26 cellular contexts compared by ENCODE assay signal in the genomic region with DNA sequence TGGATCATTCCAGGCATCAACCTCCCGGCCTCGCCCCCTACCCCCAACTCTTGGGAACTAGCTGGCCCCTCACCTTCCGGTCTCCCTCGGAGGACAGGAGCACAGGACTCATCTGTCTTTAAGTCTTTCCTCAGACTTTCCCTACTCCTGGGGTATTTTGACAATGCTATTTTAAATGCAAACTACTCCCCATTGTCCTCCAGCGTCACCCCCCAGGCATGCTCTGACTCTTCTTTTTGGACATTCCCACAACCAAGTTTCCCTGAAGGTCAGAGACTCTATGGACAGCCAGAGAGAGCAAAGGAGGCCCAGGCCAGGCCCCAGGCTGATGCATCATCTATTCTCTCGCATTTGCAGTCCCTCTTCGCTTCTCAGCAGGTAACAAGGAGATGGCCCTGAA.
"Had no signal": no experiment of that assay in that cellular context is flagged by ENCODE, and none has a peak within 500 bp of the region (broad histone marks: within the 10 kb centered on the region; RNA-seq: fewer than 3 reads in every experiment).

No MANE protein-coding gene starts in this region.

- H3K4me3 ChIP-seq: coronary artery, gastroesophageal sphincter, heart left ventricle, hepatocyte, left lung, ovary, right lobe of liver, thoracic aorta, tibial nerve, upper lobe of left lung had no signal

- H2AFZ ChIP-seq: hepatocyte had no signal

- H3K36me3 ChIP-seq: gastroesophageal sphincter, heart left ventricle, left lung, ovary, right lobe of liver, thoracic aorta, tibial nerve, upper lobe of left lung had no signal

- H3K4me3 Mint-ChIP-seq: naive thymus-derived CD4-positive, alpha-beta T cell; nephron; stimulated activated naive B cell treated with anti-CD40 and anti-IgM and Interleukin-4, amounts not matched to agents 10 μg/mL and 1 μg/mL and 100 μg/mL, for 72 hours; stimulated activated naive CD8-positive, alpha-beta T cell treated with anti-CD3 and anti-CD28 coated beads, Interleukin-15, Interleukin-2, amounts not matched to agents 100 ng/mL and 50 ng/mL, for 24 hours had no signal

- H3K27me3 Mint-ChIP-seq: stimulated activated naive B cell treated with anti-CD40 and anti-IgM and Interleukin-4, amounts not matched to agents 10 μg/mL and 1 μg/mL and 100 μg/mL, for 72 hours; stimulated activated naive CD8-positive, alpha-beta T cell treated with anti-CD3 and anti-CD28 coated beads, Interleukin-15, Interleukin-2, amounts not matched to agents 100 ng/mL and 50 ng/mL, for 24 hours had no signal

- H3K79me2 ChIP-seq: hepatocyte had no signal

- H3K9me3 ChIP-seq: gastroesophageal sphincter, ovary, right lobe of liver, thoracic aorta, tibial nerve, upper lobe of left lung had no signal

- H3K36me3 Mint-ChIP-seq: naive thymus-derived CD4-positive, alpha-beta T cell; stimulated activated naive B cell treated with anti-CD40 and anti-IgM and Interleukin-4, amounts not matched to agents 10 μg/mL and 1 μg/mL and 100 μg/mL, for 72 hours had no signal

- H3K4me1 ChIP-seq: foreskin keratinocyte, gastroesophageal sphincter, heart left ventricle, left lung, right lobe of liver, tibial nerve, upper lobe of left lung had no signal

- DNase-seq: dermis blood vessel endothelial cell; effector memory CD4-positive, alpha-beta T cell; foreskin keratinocyte; heart left ventricle; left cardiac atrium; left lung; mesenchymal stem cell; midbrain; naive thymus-derived CD4-positive, alpha-beta T cell; occipital lobe; ovary; posterior cingulate gyrus; retina; right lobe of liver; small intestine; stimulated activated CD4-positive, alpha-beta T cell treated with anti-CD3 and anti-CD28 coated beads, Interleukin-15, amount 100 ng/mL, for 24 hours; stimulated activated CD4-positive, alpha-beta T cell treated with anti-CD3 and anti-CD28 coated beads, Interleukin-2, amount 100 ng/mL, for 48 hours; stimulated activated naive B cell treated with anti-CD40 and anti-IgM and Interleukin-4, amounts not matched to agents 10 μg/mL and 1 μg/mL and 100 μg/mL, for 72 hours; upper lobe of left lung had no signal

- H3K27me3 ChIP-seq: foreskin keratinocyte, gastroesophageal sphincter, heart left ventricle, left lung, ovary, right lobe of liver, tibial nerve, upper lobe of left lung had no signal

- H3K27ac Mint-ChIP-seq: naive thymus-derived CD4-positive, alpha-beta T cell; nephron; stimulated activated naive B cell treated with anti-CD40 and anti-IgM and Interleukin-4, amounts not matched to agents 10 μg/mL and 1 μg/mL and 100 μg/mL, for 72 hours; stimulated activated naive CD8-positive, alpha-beta T cell treated with anti-CD3 and anti-CD28 coated beads, Interleukin-15, Interleukin-2, amounts not matched to agents 100 ng/mL and 50 ng/mL, for 24 hours had no signal

- H3K4me2 ChIP-seq: hepatocyte had no signal

- H3K27ac ChIP-seq: coronary artery, foreskin keratinocyte, gastroesophageal sphincter, heart left ventricle, hepatocyte, left lung, ovary, right lobe of liver, thoracic aorta, tibial nerve, upper lobe of left lung had no signal

- H3K4me1 Mint-ChIP-seq: naive thymus-derived CD4-positive, alpha-beta T cell; nephron; stimulated activated naive B cell treated with anti-CD40 and anti-IgM and Interleukin-4, amounts not matched to agents 10 μg/mL and 1 μg/mL and 100 μg/mL, for 72 hours had no signal

- H3K9me3 Mint-ChIP-seq: nephron; stimulated activated naive CD8-positive, alpha-beta T cell treated with anti-CD3 and anti-CD28 coated beads, Interleukin-15, Interleukin-2, amounts not matched to agents 100 ng/mL and 50 ng/mL, for 24 hours had no signal

- ATAC-seq: foreskin keratinocyte; gastroesophageal sphincter; heart left ventricle; left cardiac atrium; left lung; naive thymus-derived CD4-positive, alpha-beta T cell; right lobe of liver; stimulated activated naive B cell treated with anti-CD40 and anti-IgM and Interleukin-4, amounts not matched to agents 10 μg/mL and 1 μg/mL and 100 μg/mL, for 72 hours had no signal
